ENCODE assay signal across 15 cellular contexts in the genomic region with DNA sequence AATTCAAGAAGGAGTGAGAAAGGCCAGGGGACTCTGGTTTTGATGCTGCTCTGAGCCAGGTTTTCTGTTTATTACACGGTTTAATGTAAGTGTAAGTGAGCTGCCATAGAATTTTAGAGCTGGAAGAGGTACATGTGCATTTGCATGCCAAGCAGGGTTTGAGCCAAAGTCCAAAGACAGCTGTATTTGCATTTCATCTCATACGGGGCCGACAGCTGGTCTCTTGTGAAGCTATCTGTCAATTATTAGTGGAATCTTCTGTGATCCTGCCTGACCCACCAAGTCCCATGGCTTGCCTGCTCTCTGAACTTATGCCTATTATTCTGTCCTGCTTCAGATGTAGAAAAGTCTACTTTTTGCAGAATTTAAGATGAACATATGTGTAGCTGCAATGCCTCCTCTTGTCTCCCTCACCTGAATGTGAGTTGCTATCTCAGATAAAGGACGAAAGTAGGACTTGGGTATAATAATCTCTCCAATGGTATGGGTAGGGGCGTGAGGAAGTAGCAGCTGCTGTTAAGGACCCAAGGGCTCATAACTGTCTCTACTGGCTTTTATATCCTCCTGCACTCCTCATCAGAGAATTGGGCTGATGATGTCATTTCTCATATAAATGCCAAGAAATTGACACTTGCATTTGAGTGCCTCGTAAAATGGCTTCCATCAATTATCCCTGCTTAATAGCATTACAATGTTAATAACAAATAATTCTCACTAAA.
DNase-seq lines count a peak whose midpoint lies in the region; ATAC-seq, FAIRE-seq and TF ChIP-seq lines count a peak whose summit lies in the region.
"Had no signal": no experiment of that assay in that cellular context is flagged by ENCODE, and none has a peak within 500 bp of the region (broad histone marks: within the 10 kb centered on the region; RNA-seq: fewer than 3 reads in every experiment).

No MANE protein-coding gene starts in this region.

- no TSS peak for BruUV-seq in Caco-2 (replicated peaks; lab: Mats Ljungman, UMichigan)

- H3K27me3 ChIP-seq in Caco-2 (replicated peaks; ENCODE audit: control insufficient read depth, insufficient read depth, low read length) (no peaks in the 10 kb centered on the region), H7 (ENCODE audit: control insufficient read depth, insufficient read depth, low read length) (no peaks in the 10 kb centered on the region)
- H3K27me3 ChIP-seq: vagina had no signal

- no peak overlapping the region for H3K27ac Mint-ChIP-seq in Caco-2 (ENCODE audit: unreplicated experiment)
- H3K27ac Mint-ChIP-seq: activated CD4-positive, alpha-beta memory T cell treated with anti-CD3 and anti-CD28 coated beads for 36 hours had no signal

- H3K4me1 ChIP-seq in Caco-2, result peaks cover 16% of the 10 kb centered on the region
- H3K4me1 ChIP-seq: psoas muscle, vagina had no signal

- no peaks in the 10 kb centered on the region for H3K36me3 ChIP-seq in Caco-2 (ENCODE audit: control insufficient read depth, insufficient read depth, low read length)
- no peaks in the 10 kb centered on the region for H3K36me3 ChIP-seq in H7 (replicated peaks; ENCODE audit: control insufficient read depth, insufficient read depth, low read length)
- H3K36me3 ChIP-seq: vagina had no signal

- POLR2A ChIA-PET in Caco-2 (lab: Charles Lee), result no interaction called here

- H3K4me3 ChIP-seq in Caco-2 (ENCODE audit: low read depth, low read length) (no peak overlapping the region), H7 (ENCODE audit: insufficient read depth, low read depth, low read length) (no peak overlapping the region)
- H3K4me3 ChIP-seq: psoas muscle, vagina had no signal

- TF ChIP-seq CTCF in Caco-2 (IDR thresholded peaks at IDR 0.05; ENCODE audit: insufficient read depth in 1 of 2, low read depth in 1 of 2, low read length in 1 of 2, severe bottlenecking in 1 of 2, unreplicated experiment in 1 of 2), result no peak

- H3K4me3 Mint-ChIP-seq in Caco-2 (ENCODE audit: unreplicated experiment), result peak overlapping the region; percentile 3
- no peak overlapping the region for H3K4me3 Mint-ChIP-seq in activated T-cell treated with anti-CD3 and anti-CD28 coated beads, Interleukin-2, amount 50 U/mL, for 4 hours
- H3K4me3 Mint-ChIP-seq: activated CD4-positive, alpha-beta memory T cell treated with anti-CD3 and anti-CD28 coated beads for 36 hours had no signal

- CTCF ChIA-PET in Caco-2 (lab: Charles Lee), result interaction anchor here (0.7 to 2.1 kb wide), 4 partner anchors 49 to 89 kb away, joined by 3 to 10 read pairs (median 6); no protein-coding TSS in a partner anchor

- intact Hi-C loops in Caco-2 (cut with micrococcal nuclease; ENCODE audit: unreplicated experiment), result loop anchor here (1.0 to 10.0 kb wide), 5 partner anchors 62 to 487 kb away; no protein-coding TSS in a partner anchor
- intact Hi-C loops in posterior cingulate gyrus (cut with DNase I), result loop anchor here (5.0 kb wide), 1 partner anchor 507 kb away; no protein-coding TSS in a partner anchor

- no peaks in the 10 kb centered on the region for H3K36me3 Mint-ChIP-seq in Caco-2 (ENCODE audit: insufficient read depth, unreplicated experiment)
- H3K36me3 Mint-ChIP-seq in activated T-cell treated with anti-CD3 and anti-CD28 coated beads, Interleukin-2, amount 50 U/mL, for 4 hours (ENCODE audit: insufficient read depth), result no peaks in the 10 kb centered on the region
- H3K36me3 Mint-ChIP-seq: activated CD4-positive, alpha-beta memory T cell treated with anti-CD3 and anti-CD28 coated beads for 36 hours had no signal

- DNase-seq in Caco-2, result peak; percentile 67 to 68
- peak; percentile 21 for DNase-seq in GM19239 (ENCODE audit: insufficient read length, low spot score)
- DNase-seq in NCI-H82 (lab: John Stamatoyannopoulos, UW), result peak; percentile 88
- no peak for DNase-seq in activated T-cell treated with anti-CD3 and anti-CD28 coated beads, Interleukin-2, amount 50 U/mL, for 4 hours
- DNase-seq in hypothalamus (lab: John Stamatoyannopoulos, UW), result no peak
- no peak for DNase-seq in H7
- DNase-seq in posterior cingulate gyrus, result no peak
- DNase-seq: activated effector memory CD4-positive, alpha-beta T cell treated with Interleukin-2 at 50 U/mL for 16 hours; effector CD4-positive, alpha-beta T cell; NCI-H446 treated with DMSO at 0.1 percent for 48 hours; psoas muscle; stimulated activated CD4-positive, alpha-beta T cell treated with anti-CD3 and anti-CD28 coated beads, Interleukin-1b, Interleukin-23, amount 100 ng/mL, for 48 hours had no signal

- no peaks in the 10 kb centered on the region for H3K27me3 Mint-ChIP-seq in Caco-2 (ENCODE audit: insufficient read depth, unreplicated experiment)
- H3K27me3 Mint-ChIP-seq in activated T-cell treated with anti-CD3 and anti-CD28 coated beads, Interleukin-2, amount 50 U/mL, for 4 hours (ENCODE audit: low read depth), result peaks cover 18% of the 10 kb centered on the region

- peak; percentile 71 for ATAC-seq in HG03175 (IDR thresholded peaks at IDR 0.05; ENCODE audit: unreplicated experiment)
- no peak for ATAC-seq in activated T-cell treated with anti-CD3 and anti-CD28 coated beads, Interleukin-2, amount 50 U/mL, for 4 hours

- peaks cover 6% of the 10 kb centered on the region for H3K4me1 Mint-ChIP-seq in Caco-2 (ENCODE audit: low read depth, unreplicated experiment)
- H3K4me1 Mint-ChIP-seq in activated T-cell treated with anti-CD3 and anti-CD28 coated beads, Interleukin-2, amount 50 U/mL, for 4 hours (ENCODE audit: low read depth), result no peaks in the 10 kb centered on the region

- peaks cover 20% of the 10 kb centered on the region for H3K9me3 Mint-ChIP-seq in Caco-2 (ENCODE audit: unreplicated experiment)
- no peaks in the 10 kb centered on the region for H3K9me3 Mint-ChIP-seq in activated T-cell treated with anti-CD3 and anti-CD28 coated beads, Interleukin-2, amount 50 U/mL, for 4 hours
- H3K9me3 Mint-ChIP-seq: activated CD4-positive, alpha-beta memory T cell treated with anti-CD3 and anti-CD28 coated beads for 36 hours had no signal

- no peaks in the 10 kb centered on the region for H3K9me3 ChIP-seq in Caco-2
- H3K9me3 ChIP-seq: psoas muscle, vagina had no signal

- FAIRE-seq in GM19239 (lab: Jason Lieb, UNC), result peak; percentile 64

Comparison
In these comparisons a context has a peak if more than half of its experiments do, and no peak if none do; other contexts are left out.
1. DNase-seq: peak in Caco-2 (2 of 2), GM19239 (single experiment) and NCI-H82 (single experiment); none in activated T-cell treated with anti-CD3 and anti-CD28 coated beads, Interleukin-2, amount 50 U/mL, for 4 hours (single experiment), hypothalamus (0 of 51), H7 (single experiment) and posterior cingulate gyrus (0 of 10).